15 cellular contexts compared by ENCODE assay signal in the genomic region with DNA sequence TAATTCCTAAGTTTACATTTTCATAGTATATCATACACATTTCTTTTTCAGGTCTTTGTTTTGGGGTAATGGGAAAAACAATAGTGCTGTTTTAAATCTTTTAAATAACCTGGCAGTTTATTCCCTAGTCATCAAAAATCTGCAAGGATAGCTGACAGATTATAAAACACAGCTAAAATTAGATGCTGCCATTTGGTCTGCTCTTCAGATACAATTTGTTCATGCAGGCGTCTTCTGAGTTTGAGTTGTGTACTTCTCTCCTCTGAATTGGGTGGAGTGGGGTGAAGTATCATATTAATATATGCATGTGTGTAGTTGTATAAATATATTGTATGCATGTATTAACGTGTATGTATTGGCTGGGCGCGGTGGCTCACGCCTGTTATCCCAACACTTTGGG. TPM values are rescaled to one million over a fixed set of nuclear protein-coding genes. Genes with fewer than 3 reads are reported as not detected.
A peak's percentile ranks its signal among the peaks of the same experiment; 100 is the strongest.
DNase-seq lines count a peak whose midpoint lies in the region; ATAC-seq and TF ChIP-seq lines count a peak whose summit lies in the region.
"Had no signal": no experiment of that assay in that cellular context is flagged by ENCODE, and none has a peak within 500 bp of the region (broad histone marks: within the 10 kb centered on the region; RNA-seq: fewer than 3 reads in every experiment).

No MANE protein-coding gene starts in this region.

- H3K27me3 Mint-ChIP-seq in brain, result no peaks in the 10 kb centered on the region
- H3K27me3 Mint-ChIP-seq: CD4-positive, CD25-positive, alpha-beta regulatory T cell had no signal

- H3K4me1 Mint-ChIP-seq in brain, result peaks cover 3% of the 10 kb centered on the region

- H3K4me3 Mint-ChIP-seq in brain, result no peak overlapping the region
- H3K4me3 Mint-ChIP-seq: CD4-positive, CD25-positive, alpha-beta regulatory T cell; HFFc6 had no signal

- H3K27ac Mint-ChIP-seq in brain, result peak overlapping the region in 3 of 5 experiments; percentile 8 to 60 (median 58)
- H3K27ac Mint-ChIP-seq: CD4-positive, CD25-positive, alpha-beta regulatory T cell had no signal

- peaks cover 0 to 17% (median 10%) of the 10 kb centered on the region in 5 experiments for H3K9me3 Mint-ChIP-seq in brain
- H3K9me3 Mint-ChIP-seq: CD4-positive, CD25-positive, alpha-beta regulatory T cell; HFFc6 had no signal

- peaks cover 89% of the 10 kb centered on the region for H3K36me3 Mint-ChIP-seq in brain

- H3K9me3 ChIP-seq in heart left ventricle (peaks cover 0 to 7% (median 0%) of the 10 kb centered on the region in 12 donors), psoas muscle (no peaks in the 10 kb centered on the region)

- no peak for TF ChIP-seq POLR2A in heart left ventricle (IDR thresholded peaks at IDR 0.05)

- H3K27me3 ChIP-seq in heart left ventricle (no peaks in the 10 kb centered on the region), psoas muscle (ENCODE audit: insufficient read depth in 3 of 3, low read length in 2 of 3) (no peaks in the 10 kb centered on the region)
- H3K27me3 ChIP-seq: BLaER1 treated with 17β-estradiol and CSF1 and Interleukin-3, amounts not matched to agents 10 nM and 100 nM had no signal

- 87 to 97% (median 92%) methylated on average over 5 of the region's 5 CpGs for WGBS in heart left ventricle, 4 donors
- 77 to 81% (median 81%) methylated on average over 5 of the region's 5 CpGs for WGBS in psoas muscle, 3 donors

- intact Hi-C loops in heart left ventricle (cut with DNase I) (no loop called here), cardiac septum (cut with DNase I) (loop anchor here (10.0 kb wide), 1 partner anchor 46 kb away; a partner anchor contains a TSS), psoas muscle (cut with DNase I) (no loop called here)

- no peak for DNase-seq in heart left ventricle
- DNase-seq in cardiac septum (ENCODE audit: low spot score), result no peak
- DNase-seq in psoas muscle, result no peak
- DNase-seq in activated CD4-positive, alpha-beta T cell treated with anti-CD3 and anti-CD28 coated beads, Interleukin-2, amount 50 U/mL, for 48 hours, result no peak
- no peak for DNase-seq in amygdala (lab: John Stamatoyannopoulos, UW)
- no peak for DNase-seq in GM10266 (ENCODE audit: extremely low spot score)
- DNase-seq: 8988T; ACHN; CD4-positive, CD25-positive, alpha-beta regulatory T cell; DMS53; GF-D8; HCEC 1CT; HFFc6 had no signal

- H3K4me1 ChIP-seq in heart left ventricle, result peaks cover 0 to 8% (median 0%) of the 10 kb centered on the region in 12 donors
- peaks cover 32% of the 10 kb centered on the region for H3K4me1 ChIP-seq in psoas muscle
- H3K4me1 ChIP-seq: BLaER1 treated with 17β-estradiol and CSF1 and Interleukin-3, amounts not matched to agents 10 nM and 100 nM had no signal

- TF ChIP-seq CTCF in heart left ventricle (IDR thresholded peaks at IDR 0.05), result no peak
- no peak for TF ChIP-seq CTCF in brain (conservative IDR thresholded peaks at IDR 0.05)
- TF ChIP-seq CTCF in psoas muscle (IDR thresholded peaks at IDR 0.05), result no peak
- no peak for TF ChIP-seq CTCF in GM10266 (IDR thresholded peaks at IDR 0.05; ENCODE audit: control insufficient read depth, insufficient read depth, low read depth, missing control alignments)

- H3K36me3 ChIP-seq in heart left ventricle (peaks cover 0 to 93% (median 83%) of the 10 kb centered on the region in 9 donors), psoas muscle (ENCODE audit: insufficient read depth in 1 of 2, low read depth in 1 of 2) (peaks cover 4 to 72% of the 10 kb centered on the region in 2 donors)

- ATAC-seq in heart left ventricle, result peak; percentile 33 to 67 (median 60)
- ATAC-seq in psoas muscle, result peak in 3 of 4 donors; percentile 50 to 67 (median 54)

- H3K4me3 ChIP-seq in heart left ventricle (no peak overlapping the region), psoas muscle (no peak overlapping the region)
- H3K4me3 ChIP-seq: BLaER1 treated with 17β-estradiol and CSF1 and Interleukin-3, amounts not matched to agents 10 nM and 100 nM had no signal

- H3K27ac ChIP-seq in heart left ventricle (peak overlapping the region in 8 of 12 donors; percentile 5 to 48 (median 20)), psoas muscle (peak overlapping the region; percentile 53)
- H3K27ac ChIP-seq: BLaER1 treated with 17β-estradiol and CSF1 and Interleukin-3, amounts not matched to agents 10 nM and 100 nM had no signal

RNA-seq across cellular contexts. Expression of a gene that starts 42.9 kb away (rescaled TPM):
- 10 to 100 TPM; 22.3 to 41.3 (median 25.5) TPM for total RNA-seq in heart left ventricle
- polyA plus RNA-seq in heart left ventricle, result 10 to 100 TPM; 16.0 to 31.7 TPM
- total RNA-seq in cardiac septum, result 23.4 TPM
- polyA plus RNA-seq in brain (ENCODE audit: insufficient read depth, low read depth, low replicate concordance), result 28.5 TPM
- 10 to 100 TPM in 2 of 4 donors, 1 to 10 TPM in 2; 6.3 to 12.5 (median 8.8) TPM for total RNA-seq in psoas muscle
- 10 to 100 TPM in 1 of 3 donors, 1 to 10 TPM in 2; 6.0 to 12.3 (median 6.7) TPM for polyA plus RNA-seq in psoas muscle

RNA-seq across cellular contexts. Expression of a gene that starts 48.0 kb away (rescaled TPM):
- 100 to 1,000 TPM; 114 to 483 (median 332) TPM for total RNA-seq in heart left ventricle
- polyA plus RNA-seq in heart left ventricle, result 100 to 1,000 TPM in 1 of 2 donors, 10 to 100 TPM in 1; 37.4 to 178 TPM
- 313 TPM for total RNA-seq in cardiac septum
- 17.8 TPM for polyA plus RNA-seq in brain (ENCODE audit: insufficient read depth, low read depth, low replicate concordance)
- total RNA-seq in psoas muscle, result 100 to 1,000 TPM; 152 to 271 (median 232) TPM
- polyA plus RNA-seq in psoas muscle, result 100 to 1,000 TPM in 2 of 3 donors, 10 to 100 TPM in 1; 83.0 to 144 (median 120) TPM
